In genomic region chr9:72443855-72444254, GRCh38 we compare ENCODE assay signal across 1 cellular context.
TF ChIP-seq lines count a peak whose summit lies in the region.

No MANE protein-coding gene starts in this region.

TF ChIP-seq in GM23338, 12 proteins besides CTCF, POLR2A, EP300 and RAD21 (continued from another document):
- no peak for TF ChIP-seq ZNF462 (CRISPR knock-in tag; IDR thresholded peaks at IDR 0.05)
- no peak for TF ChIP-seq NANOG (IDR thresholded peaks at IDR 0.05; ENCODE audit: borderline replicate concordance)
- no peak for TF ChIP-seq POLR2AphosphoS5 (IDR thresholded peaks at IDR 0.05; ENCODE audit: low read depth)
- no peak for TF ChIP-seq REST (IDR thresholded peaks at IDR 0.05; ENCODE audit: unreplicated experiment)
- no peak for TF ChIP-seq CREB1 (CRISPR knock-in tag; IDR thresholded peaks at IDR 0.05; ENCODE audit: low read depth)
